Comparison of ENCODE assay signal across 1 cellular context in the genomic region with DNA sequence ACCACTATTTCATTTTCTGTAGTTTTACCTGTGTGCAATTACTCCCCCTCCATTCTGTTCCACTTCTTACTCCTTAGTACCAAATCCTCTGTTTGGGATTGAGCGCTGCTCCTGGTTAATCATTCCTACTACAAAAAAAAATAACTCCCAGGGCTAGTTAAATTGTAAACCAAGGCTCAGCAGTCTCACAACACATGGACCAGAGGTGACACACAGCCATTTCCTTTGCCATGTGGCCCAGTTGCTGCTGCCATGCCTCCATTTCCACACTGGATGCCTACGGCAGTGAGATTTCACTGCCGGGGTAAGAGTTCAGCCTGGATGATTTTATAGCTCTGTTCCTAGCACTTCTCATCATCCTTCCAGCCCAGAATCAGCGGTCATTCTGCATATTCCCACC.
TF ChIP-seq lines count a peak whose summit lies in the region.

No MANE protein-coding gene starts in this region.

TF ChIP-seq in HepG2, 621 proteins besides CTCF, POLR2A, EP300 and RAD21 (continued from another document and continues in another):
- TF ChIP-seq, protein P1, sequence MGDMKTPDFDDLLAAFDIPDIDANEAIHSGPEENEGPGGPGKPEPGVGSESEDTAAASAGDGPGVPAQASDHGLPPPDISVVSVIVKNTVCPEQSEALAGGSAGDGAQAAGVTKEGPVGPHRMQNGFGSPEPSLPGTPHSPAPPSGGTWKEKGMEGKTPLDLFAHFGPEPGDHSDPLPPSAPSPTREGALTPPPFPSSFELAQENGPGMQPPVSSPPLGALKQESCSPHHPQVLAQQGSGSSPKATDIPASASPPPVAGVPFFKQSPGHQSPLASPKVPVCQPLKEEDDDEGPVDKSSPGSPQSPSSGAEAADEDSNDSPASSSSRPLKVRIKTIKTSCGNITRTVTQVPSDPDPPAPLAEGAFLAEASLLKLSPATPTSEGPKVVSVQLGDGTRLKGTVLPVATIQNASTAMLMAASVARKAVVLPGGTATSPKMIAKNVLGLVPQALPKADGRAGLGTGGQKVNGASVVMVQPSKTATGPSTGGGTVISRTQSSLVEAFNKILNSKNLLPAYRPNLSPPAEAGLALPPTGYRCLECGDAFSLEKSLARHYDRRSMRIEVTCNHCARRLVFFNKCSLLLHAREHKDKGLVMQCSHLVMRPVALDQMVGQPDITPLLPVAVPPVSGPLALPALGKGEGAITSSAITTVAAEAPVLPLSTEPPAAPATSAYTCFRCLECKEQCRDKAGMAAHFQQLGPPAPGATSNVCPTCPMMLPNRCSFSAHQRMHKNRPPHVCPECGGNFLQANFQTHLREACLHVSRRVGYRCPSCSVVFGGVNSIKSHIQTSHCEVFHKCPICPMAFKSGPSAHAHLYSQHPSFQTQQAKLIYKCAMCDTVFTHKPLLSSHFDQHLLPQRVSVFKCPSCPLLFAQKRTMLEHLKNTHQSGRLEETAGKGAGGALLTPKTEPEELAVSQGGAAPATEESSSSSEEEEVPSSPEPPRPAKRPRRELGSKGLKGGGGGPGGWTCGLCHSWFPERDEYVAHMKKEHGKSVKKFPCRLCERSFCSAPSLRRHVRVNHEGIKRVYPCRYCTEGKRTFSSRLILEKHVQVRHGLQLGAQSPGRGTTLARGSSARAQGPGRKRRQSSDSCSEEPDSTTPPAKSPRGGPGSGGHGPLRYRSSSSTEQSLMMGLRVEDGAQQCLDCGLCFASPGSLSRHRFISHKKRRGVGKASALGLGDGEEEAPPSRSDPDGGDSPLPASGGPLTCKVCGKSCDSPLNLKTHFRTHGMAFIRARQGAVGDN (CRISPR knock-in tag; IDR thresholded peaks at IDR 0.05): peak; percentile 23; the same call in 1 of the 2 replicates
- TF ChIP-seq, protein P2, sequence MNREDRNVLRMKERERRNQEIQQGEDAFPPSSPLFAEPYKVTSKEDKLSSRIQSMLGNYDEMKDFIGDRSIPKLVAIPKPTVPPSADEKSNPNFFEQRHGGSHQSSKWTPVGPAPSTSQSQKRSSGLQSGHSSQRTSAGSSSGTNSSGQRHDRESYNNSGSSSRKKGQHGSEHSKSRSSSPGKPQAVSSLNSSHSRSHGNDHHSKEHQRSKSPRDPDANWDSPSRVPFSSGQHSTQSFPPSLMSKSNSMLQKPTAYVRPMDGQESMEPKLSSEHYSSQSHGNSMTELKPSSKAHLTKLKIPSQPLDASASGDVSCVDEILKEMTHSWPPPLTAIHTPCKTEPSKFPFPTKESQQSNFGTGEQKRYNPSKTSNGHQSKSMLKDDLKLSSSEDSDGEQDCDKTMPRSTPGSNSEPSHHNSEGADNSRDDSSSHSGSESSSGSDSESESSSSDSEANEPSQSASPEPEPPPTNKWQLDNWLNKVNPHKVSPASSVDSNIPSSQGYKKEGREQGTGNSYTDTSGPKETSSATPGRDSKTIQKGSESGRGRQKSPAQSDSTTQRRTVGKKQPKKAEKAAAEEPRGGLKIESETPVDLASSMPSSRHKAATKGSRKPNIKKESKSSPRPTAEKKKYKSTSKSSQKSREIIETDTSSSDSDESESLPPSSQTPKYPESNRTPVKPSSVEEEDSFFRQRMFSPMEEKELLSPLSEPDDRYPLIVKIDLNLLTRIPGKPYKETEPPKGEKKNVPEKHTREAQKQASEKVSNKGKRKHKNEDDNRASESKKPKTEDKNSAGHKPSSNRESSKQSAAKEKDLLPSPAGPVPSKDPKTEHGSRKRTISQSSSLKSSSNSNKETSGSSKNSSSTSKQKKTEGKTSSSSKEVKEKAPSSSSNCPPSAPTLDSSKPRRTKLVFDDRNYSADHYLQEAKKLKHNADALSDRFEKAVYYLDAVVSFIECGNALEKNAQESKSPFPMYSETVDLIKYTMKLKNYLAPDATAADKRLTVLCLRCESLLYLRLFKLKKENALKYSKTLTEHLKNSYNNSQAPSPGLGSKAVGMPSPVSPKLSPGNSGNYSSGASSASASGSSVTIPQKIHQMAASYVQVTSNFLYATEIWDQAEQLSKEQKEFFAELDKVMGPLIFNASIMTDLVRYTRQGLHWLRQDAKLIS (CRISPR knock-in tag; IDR thresholded peaks at IDR 0.05): no peak
- TF ChIP-seq SNAI1 (CRISPR knock-in tag; IDR thresholded peaks at IDR 0.05; ENCODE audit: borderline replicate concordance) (no peak), ZNF552 (CRISPR knock-in tag; IDR thresholded peaks at IDR 0.05; ENCODE audit: borderline replicate concordance) (no peak), DMAP1 (CRISPR knock-in tag; IDR thresholded peaks at IDR 0.05) (0 out of 2 replicates have a peak, but pooled peaks have one; percentile 36), MYC (CRISPR knock-in tag; IDR thresholded peaks at IDR 0.05; ENCODE audit: borderline replicate concordance) (peak; percentile 62; the same call in 1 of the 2 replicates), HOXA9 (CRISPR knock-in tag; IDR thresholded peaks at IDR 0.05; ENCODE audit: borderline replicate concordance) (no peak), PHF8 (CRISPR knock-in tag; IDR thresholded peaks at IDR 0.05) (no peak), MLLT10 (CRISPR knock-in tag; IDR thresholded peaks at IDR 0.05) (no peak), ZEB1 (IDR thresholded peaks at IDR 0.05; ENCODE audit: insufficient replicate concordance, low read depth) (no peak), MXI1 (IDR thresholded peaks at IDR 0.05; ENCODE audit: borderline replicate concordance, low read depth, low read length) (peak; percentile 27; the same call in 1 of the 3 replicates), POGZ (CRISPR knock-in tag; IDR thresholded peaks at IDR 0.05) (peak; percentile 43; the same call in 1 of the 2 replicates)
- TF ChIP-seq, protein P3, sequence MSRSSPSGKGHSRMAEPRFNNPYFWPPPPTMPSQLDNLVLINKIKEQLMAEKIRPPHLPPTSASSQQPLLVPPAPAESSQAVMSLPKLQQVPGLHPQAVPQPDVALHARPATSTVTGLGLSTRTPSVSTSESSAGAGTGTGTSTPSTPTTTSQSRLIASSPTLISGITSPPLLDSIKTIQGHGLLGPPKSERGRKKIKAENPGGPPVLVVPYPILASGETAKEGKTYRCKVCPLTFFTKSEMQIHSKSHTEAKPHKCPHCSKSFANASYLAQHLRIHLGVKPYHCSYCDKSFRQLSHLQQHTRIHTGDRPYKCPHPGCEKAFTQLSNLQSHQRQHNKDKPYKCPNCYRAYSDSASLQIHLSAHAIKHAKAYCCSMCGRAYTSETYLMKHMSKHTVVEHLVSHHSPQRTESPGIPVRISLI (CRISPR knock-in tag; IDR thresholded peaks at IDR 0.05; ENCODE audit: borderline replicate concordance): peak; percentile 76
- TF ChIP-seq, protein P4, sequence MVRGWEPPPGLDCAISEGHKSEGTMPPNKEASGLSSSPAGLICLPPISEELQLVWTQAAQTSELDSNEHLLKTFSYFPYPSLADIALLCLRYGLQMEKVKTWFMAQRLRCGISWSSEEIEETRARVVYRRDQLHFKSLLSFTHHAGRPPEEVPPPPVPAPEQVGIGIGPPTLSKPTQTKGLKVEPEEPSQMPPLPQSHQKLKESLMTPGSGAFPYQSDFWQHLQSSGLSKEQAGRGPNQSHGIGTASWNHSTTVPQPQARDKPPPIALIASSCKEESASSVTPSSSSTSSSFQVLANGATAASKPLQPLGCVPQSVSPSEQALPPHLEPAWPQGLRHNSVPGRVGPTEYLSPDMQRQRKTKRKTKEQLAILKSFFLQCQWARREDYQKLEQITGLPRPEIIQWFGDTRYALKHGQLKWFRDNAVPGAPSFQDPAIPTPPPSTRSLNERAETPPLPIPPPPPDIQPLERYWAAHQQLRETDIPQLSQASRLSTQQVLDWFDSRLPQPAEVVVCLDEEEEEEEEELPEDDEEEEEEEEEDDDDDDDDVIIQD (CRISPR knock-in tag; IDR thresholded peaks at IDR 0.05; ENCODE audit: low read depth): peak; percentile 62; the same call in 1 of the 2 replicates
- TF ChIP-seq, protein P5, sequence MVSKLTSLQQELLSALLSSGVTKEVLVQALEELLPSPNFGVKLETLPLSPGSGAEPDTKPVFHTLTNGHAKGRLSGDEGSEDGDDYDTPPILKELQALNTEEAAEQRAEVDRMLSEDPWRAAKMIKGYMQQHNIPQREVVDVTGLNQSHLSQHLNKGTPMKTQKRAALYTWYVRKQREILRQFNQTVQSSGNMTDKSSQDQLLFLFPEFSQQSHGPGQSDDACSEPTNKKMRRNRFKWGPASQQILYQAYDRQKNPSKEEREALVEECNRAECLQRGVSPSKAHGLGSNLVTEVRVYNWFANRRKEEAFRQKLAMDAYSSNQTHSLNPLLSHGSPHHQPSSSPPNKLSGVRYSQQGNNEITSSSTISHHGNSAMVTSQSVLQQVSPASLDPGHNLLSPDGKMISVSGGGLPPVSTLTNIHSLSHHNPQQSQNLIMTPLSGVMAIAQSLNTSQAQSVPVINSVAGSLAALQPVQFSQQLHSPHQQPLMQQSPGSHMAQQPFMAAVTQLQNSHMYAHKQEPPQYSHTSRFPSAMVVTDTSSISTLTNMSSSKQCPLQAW (CRISPR knock-in tag; IDR thresholded peaks at IDR 0.05): peak; percentile 84
- TF ChIP-seq, protein P6, sequence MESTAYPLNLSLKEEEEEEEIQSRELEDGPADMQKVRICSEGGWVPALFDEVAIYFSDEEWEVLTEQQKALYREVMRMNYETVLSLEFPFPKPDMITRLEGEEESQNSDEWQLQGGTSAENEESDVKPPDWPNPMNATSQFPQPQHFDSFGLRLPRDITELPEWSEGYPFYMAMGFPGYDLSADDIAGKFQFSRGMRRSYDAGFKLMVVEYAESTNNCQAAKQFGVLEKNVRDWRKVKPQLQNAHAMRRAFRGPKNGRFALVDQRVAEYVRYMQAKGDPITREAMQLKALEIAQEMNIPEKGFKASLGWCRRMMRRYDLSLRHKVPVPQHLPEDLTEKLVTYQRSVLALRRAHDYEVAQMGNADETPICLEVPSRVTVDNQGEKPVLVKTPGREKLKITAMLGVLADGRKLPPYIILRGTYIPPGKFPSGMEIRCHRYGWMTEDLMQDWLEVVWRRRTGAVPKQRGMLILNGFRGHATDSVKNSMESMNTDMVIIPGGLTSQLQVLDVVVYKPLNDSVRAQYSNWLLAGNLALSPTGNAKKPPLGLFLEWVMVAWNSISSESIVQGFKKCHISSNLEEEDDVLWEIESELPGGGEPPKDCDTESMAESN (CRISPR knock-in tag; conservative IDR thresholded peaks at IDR 0.05): no peak
- TF ChIP-seq, protein P7, sequence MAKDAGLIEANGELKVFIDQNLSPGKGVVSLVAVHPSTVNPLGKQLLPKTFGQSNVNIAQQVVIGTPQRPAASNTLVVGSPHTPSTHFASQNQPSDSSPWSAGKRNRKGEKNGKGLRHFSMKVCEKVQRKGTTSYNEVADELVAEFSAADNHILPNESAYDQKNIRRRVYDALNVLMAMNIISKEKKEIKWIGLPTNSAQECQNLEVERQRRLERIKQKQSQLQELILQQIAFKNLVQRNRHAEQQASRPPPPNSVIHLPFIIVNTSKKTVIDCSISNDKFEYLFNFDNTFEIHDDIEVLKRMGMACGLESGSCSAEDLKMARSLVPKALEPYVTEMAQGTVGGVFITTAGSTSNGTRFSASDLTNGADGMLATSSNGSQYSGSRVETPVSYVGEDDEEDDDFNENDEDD (CRISPR knock-in tag; IDR thresholded peaks at IDR 0.05; ENCODE audit: borderline replicate concordance): peak; percentile 35; the same call in 1 of the 2 replicates
- TF ChIP-seq, protein P8, sequence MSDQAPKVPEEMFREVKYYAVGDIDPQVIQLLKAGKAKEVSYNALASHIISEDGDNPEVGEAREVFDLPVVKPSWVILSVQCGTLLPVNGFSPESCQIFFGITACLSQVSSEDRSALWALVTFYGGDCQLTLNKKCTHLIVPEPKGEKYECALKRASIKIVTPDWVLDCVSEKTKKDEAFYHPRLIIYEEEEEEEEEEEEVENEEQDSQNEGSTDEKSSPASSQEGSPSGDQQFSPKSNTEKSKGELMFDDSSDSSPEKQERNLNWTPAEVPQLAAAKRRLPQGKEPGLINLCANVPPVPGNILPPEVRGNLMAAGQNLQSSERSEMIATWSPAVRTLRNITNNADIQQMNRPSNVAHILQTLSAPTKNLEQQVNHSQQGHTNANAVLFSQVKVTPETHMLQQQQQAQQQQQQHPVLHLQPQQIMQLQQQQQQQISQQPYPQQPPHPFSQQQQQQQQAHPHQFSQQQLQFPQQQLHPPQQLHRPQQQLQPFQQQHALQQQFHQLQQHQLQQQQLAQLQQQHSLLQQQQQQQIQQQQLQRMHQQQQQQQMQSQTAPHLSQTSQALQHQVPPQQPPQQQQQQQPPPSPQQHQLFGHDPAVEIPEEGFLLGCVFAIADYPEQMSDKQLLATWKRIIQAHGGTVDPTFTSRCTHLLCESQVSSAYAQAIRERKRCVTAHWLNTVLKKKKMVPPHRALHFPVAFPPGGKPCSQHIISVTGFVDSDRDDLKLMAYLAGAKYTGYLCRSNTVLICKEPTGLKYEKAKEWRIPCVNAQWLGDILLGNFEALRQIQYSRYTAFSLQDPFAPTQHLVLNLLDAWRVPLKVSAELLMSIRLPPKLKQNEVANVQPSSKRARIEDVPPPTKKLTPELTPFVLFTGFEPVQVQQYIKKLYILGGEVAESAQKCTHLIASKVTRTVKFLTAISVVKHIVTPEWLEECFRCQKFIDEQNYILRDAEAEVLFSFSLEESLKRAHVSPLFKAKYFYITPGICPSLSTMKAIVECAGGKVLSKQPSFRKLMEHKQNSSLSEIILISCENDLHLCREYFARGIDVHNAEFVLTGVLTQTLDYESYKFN (CRISPR knock-in tag; conservative IDR thresholded peaks at IDR 0.05): 0 out of 2 replicates have a peak, but pooled peaks have one; percentile 16
- TF ChIP-seq, protein P9, sequence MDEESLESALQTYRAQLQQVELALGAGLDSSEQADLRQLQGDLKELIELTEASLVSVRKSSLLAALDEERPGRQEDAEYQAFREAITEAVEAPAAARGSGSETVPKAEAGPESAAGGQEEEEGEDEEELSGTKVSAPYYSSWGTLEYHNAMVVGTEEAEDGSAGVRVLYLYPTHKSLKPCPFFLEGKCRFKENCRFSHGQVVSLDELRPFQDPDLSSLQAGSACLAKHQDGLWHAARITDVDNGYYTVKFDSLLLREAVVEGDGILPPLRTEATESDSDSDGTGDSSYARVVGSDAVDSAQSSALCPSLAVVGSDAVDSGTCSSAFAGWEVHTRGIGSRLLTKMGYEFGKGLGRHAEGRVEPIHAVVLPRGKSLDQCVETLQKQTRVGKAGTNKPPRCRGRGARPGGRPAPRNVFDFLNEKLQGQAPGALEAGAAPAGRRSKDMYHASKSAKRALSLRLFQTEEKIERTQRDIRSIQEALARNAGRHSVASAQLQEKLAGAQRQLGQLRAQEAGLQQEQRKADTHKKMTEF (CRISPR knock-in tag; IDR thresholded peaks at IDR 0.05): 0 out of 2 replicates have a peak, but pooled peaks have one; percentile 25
